In the genomic region with DNA sequence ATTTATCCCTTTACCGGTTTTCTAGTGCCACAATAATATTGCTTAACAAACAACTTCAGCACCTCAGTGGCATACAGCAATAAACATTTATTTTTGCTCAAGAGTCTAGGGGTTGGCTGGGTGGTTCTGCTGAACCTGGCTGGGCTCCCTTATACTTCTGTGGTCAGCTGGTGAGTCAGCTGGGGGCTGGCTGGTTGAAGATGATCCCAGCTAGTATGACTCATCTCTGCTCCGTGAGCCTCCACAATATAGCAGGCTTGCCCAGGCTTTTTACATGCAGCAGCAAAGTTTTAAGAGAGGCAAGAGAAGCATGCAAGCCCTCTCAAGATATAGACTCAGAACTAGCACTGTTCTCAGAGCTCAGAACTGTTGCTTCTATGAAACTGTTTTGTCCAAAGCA, we compare ENCODE assay signal across 1 cellular context.
TF ChIP-seq lines count a peak whose summit lies in the region.

No MANE protein-coding gene starts in this region.

TF ChIP-seq in H1, 55 proteins besides CTCF, POLR2A, EP300 and RAD21:
- TF ChIP-seq JUND (IDR thresholded peaks at IDR 0.05; ENCODE audit: low read length) (peak; percentile 70; the same call in 1 of the 2 replicates), SAP30 (IDR thresholded peaks at IDR 0.05; ENCODE audit: insufficient read depth, insufficient replicate concordance, low read length) (no peak)
TF ChIP-seq in H1: peak in this region for 1.
